29 cellular contexts compared by ENCODE assay signal in the genomic region with DNA sequence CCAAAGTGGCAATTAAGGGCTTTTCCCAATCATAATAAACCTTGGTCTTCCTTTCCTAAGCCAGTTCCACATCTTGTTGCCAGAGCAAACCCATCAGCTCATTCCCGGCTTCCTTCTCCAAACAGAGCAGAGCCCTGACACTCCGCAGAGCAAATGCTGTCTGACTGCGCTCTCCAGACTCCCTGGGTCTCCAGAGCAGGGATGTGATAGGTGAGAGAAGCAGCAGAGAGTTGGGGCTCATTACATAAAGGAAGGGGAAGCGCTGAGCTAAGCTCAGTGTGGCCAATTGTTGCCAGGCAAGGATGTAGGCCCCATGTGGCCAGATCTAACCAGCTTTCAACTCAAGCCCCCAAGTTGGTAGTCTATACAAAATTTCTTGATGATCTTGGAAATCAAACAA. TPM values are rescaled to one million over a fixed set of nuclear protein-coding genes. Genes with fewer than 3 reads are reported as not detected.
"Had no signal": no experiment of that assay in that cellular context is flagged by ENCODE, and none has a peak within 500 bp of the region (broad histone marks: within the 10 kb centered on the region; RNA-seq: fewer than 3 reads in every experiment).

No MANE protein-coding gene starts in this region.

- H3K27me3 ChIP-seq: pancreas, upper lobe of right lung had no signal

- FAIRE-seq: pancreas, small intestine, urothelium cell line had no signal

- H3K27ac ChIP-seq: left ventricle myocardium inferior, pancreas, prostate gland, sigmoid colon, spleen, suprapubic skin, thoracic aorta, tibial artery, upper lobe of right lung had no signal

- H3K36me3 ChIP-seq: left ventricle myocardium inferior, pancreas, prostate gland, sigmoid colon, spleen, suprapubic skin, thoracic aorta, tibial artery, upper lobe of right lung had no signal

- H3K4me1 ChIP-seq: left ventricle myocardium inferior, pancreas, prostate gland, sigmoid colon, spleen, suprapubic skin, tibial artery, upper lobe of right lung had no signal

- H3K4me3 ChIP-seq: left ventricle myocardium inferior, lung, pancreas, prostate gland, sigmoid colon, spleen, suprapubic skin, thoracic aorta, tibial artery, upper lobe of right lung had no signal

- DNase-seq: islet precursor cell; left ventricle myocardium inferior; mesendoderm; naive B cell; natural killer cell; nephron progenitor cell; pancreas; posterior cingulate gyrus; retina; right cardiac atrium; sigmoid colon; small intestine; spleen; stimulated activated CD4-positive, alpha-beta T cell treated with anti-CD3 and anti-CD28 coated beads, Interleukin-4, amount 100 ng/mL, for 24 hours; stimulated activated naive CD4-positive, alpha-beta T cell; tibial artery; trophoblast cell; upper lobe of right lung had no signal

- ATAC-seq: natural killer cell; pancreas; right cardiac atrium; stimulated activated effector memory CD8-positive, alpha-beta T cell treated with anti-CD3 and anti-CD28 coated beads, Interleukin-12 subunit alpha, Interleukin-12 subunit beta, amount 100 ng/mL, for 72 hours; upper lobe of right lung had no signal

- H3K9me3 ChIP-seq: pancreas, prostate gland, sigmoid colon, suprapubic skin, thoracic aorta, tibial artery, upper lobe of right lung had no signal

RNA-seq across cellular contexts. Expression of a gene that starts 36.2 kb away (rescaled TPM):
- total RNA-seq: left ventricle myocardium inferior, mesothelial cell of epicardium, mononuclear cell, natural killer cell, omental fat pad, right cardiac atrium had no signal
- polyA plus RNA-seq: right cardiac atrium had no signal

RNA-seq across cellular contexts. Expression of a gene that starts 43.0 kb away (rescaled TPM):
- total RNA-seq: kidney epithelial cell, left ventricle myocardium inferior, mesothelial cell of epicardium, mononuclear cell, natural killer cell, omental fat pad, right cardiac atrium, sigmoid colon, spleen, subcutaneous adipose tissue, thoracic aorta had no signal
- polyA plus RNA-seq: pancreas, right cardiac atrium, sigmoid colon, small intestine, spleen had no signal
